20 cellular contexts compared by ENCODE assay signal in the genomic region with DNA sequence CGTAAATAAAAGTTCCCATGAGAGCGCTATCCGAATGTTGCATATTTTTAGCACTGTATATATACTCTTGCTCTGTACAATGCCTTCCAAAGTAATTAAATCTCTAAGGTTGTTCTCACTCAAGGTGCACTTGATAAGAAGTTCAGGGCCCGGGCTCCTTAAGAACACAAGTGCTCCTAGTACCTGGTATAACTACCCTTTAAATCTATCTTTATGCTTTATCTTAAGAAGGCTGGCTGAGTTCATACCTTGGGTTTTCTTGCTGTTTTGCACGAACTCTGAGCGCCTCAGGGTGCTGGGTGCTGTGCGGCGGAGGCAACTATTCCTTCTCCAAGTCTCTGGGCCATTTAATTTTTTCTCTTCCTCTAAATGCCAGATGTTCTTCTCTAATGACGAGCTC.
DNase-seq lines count a peak whose midpoint lies in the region; ATAC-seq, FAIRE-seq and TF ChIP-seq lines count a peak whose summit lies in the region.
"Had no signal": no experiment of that assay in that cellular context is flagged by ENCODE, and none has a peak within 500 bp of the region (broad histone marks: within the 10 kb centered on the region; RNA-seq: fewer than 3 reads in every experiment).

No MANE protein-coding gene starts in this region.

- POLR2A ChIA-PET in A549 (lab: Yijun Ruan, JAX), result interaction anchor here (2.3 kb wide), 1 partner anchor 11 kb away, joined by 13 read pairs; no protein-coding TSS in a partner anchor

- no peaks in the 10 kb centered on the region for H3K9me3 ChIP-seq in A549
- no peaks in the 10 kb centered on the region for H3K9me3 ChIP-seq in RWPE2 (ENCODE audit: severe bottlenecking)
- H3K9me3 ChIP-seq in pancreas, result no peaks in the 10 kb centered on the region
- H3K9me3 ChIP-seq: HAP-1 had no signal

- peak overlapping the region; percentile 42 for H3K4me3 ChIP-seq in A549
- H3K4me3 ChIP-seq in RWPE2 (ENCODE audit: severe bottlenecking), result peak overlapping the region; percentile 39
- H3K4me3 ChIP-seq in kidney epithelial cell (ENCODE audit: low read depth, low read length), result peak overlapping the region; percentile 45
- H3K4me3 ChIP-seq in pancreas, result peak overlapping the region; percentile 21 to 50 (median 38)
- H3K4me3 ChIP-seq: HAP-1 had no signal

- intact Hi-C loops in pancreas (cut with DNase I), result no loop called here

- H3K4me2 ChIP-seq in A549, result peak overlapping the region; percentile 92

- no peaks in the 10 kb centered on the region for H3K27me3 ChIP-seq in RWPE2 (ENCODE audit: insufficient read depth, poor library complexity, severe bottlenecking)
- H3K27me3 ChIP-seq in kidney epithelial cell (ENCODE audit: control insufficient read depth, insufficient read depth, low read length), result no peaks in the 10 kb centered on the region
- no peaks in the 10 kb centered on the region for H3K27me3 ChIP-seq in pancreas

- peak overlapping the region; percentile 84 for H3K27ac ChIP-seq in A549
- peak overlapping the region; percentile 97 for H3K27ac ChIP-seq in RWPE2 (ENCODE audit: poor library complexity, severe bottlenecking)
- H3K27ac ChIP-seq in pancreas, result peak overlapping the region; percentile 78 to 95 (median 86)

- FAIRE-seq in A549 (lab: Jason Lieb, UNC) (no peak), pancreas (lab: Jason Lieb, UNC) (no peak)
- FAIRE-seq: colon, urothelium cell line had no signal

- TF ChIP-seq POLR2A in A549 (IDR thresholded peaks at IDR 0.05; ENCODE audit: low read length), result no peak

- no peak for ATAC-seq in A549
- ATAC-seq in RWPE2 (ENCODE audit: low read depth), result no peak
- ATAC-seq in pancreas, result peak in 2 of 4 donors; percentile 6 to 7
- no peak for ATAC-seq in HG03045 (IDR thresholded peaks at IDR 0.05; ENCODE audit: unreplicated experiment)
- ATAC-seq: activated naive CD4-positive, alpha-beta T cell treated with anti-CD3 and anti-CD28 coated beads, Interleukin-2, amount 50 U/mL, for 72 hours had no signal

- CTCF ChIA-PET in A549 (lab: Yijun Ruan, JAX), result interaction anchor here (1.4 to 2.1 kb wide), 3 partner anchors 23 to 116 kb away, joined by 3 to 9 read pairs (median 3); no protein-coding TSS in a partner anchor

- TF ChIP-seq EP300 in A549 (IDR thresholded peaks at IDR 0.05), result no peak

- DNase-seq in A549 (ENCODE audit: low read depth in 1 of 2, low spot score in 1 of 2) (no peak), RWPE2 (ENCODE audit: low spot score) (no peak), kidney epithelial cell (ENCODE audit: low read depth) (no peak), pancreas (no peak), A172 (ENCODE audit: low spot score) (no peak), RKO (ENCODE audit: low spot score) (no peak)
- no peak for DNase-seq in activated naive CD4-positive, alpha-beta T cell treated with Interleukin-2 at 50 U/mL for 16 hours
- DNase-seq: activated CD4-positive, alpha-beta T cell treated with anti-CD3 and anti-CD28 coated beads for 1 hour; activated CD8-positive, alpha-beta memory T cell treated with anti-CD3 and anti-CD28 coated beads for 24 hours; activated T-cell treated with anti-CD3 and anti-CD28 coated beads, Interleukin-2, amount 50 U/mL, for 48 hours; hippocampal formation; NCI-H1436; nucleus accumbens; RPMI8226; stimulated activated CD4-positive, alpha-beta T cell treated with anti-CD3 and anti-CD28 coated beads, Interleukin-2, amount 100 ng/mL, for 24 hours had no signal

- TF ChIP-seq CTCF in A549 (IDR thresholded peaks at IDR 0.05), result no peak
- no peak for TF ChIP-seq CTCF in RWPE2 (IDR thresholded peaks at IDR 0.05; ENCODE audit: poor library complexity, severe bottlenecking)
- no peak for TF ChIP-seq CTCF in kidney epithelial cell (IDR thresholded peaks at IDR 0.05; ENCODE audit: insufficient read depth, low read length, poor library complexity, severe bottlenecking)
- TF ChIP-seq CTCF in pancreas (IDR thresholded peaks at IDR 0.05), result no peak

- H3K36me3 ChIP-seq in RWPE2 (ENCODE audit: low read depth) (peaks cover 13% of the 10 kb centered on the region), kidney epithelial cell (ENCODE audit: control insufficient read depth, insufficient read depth, low read length) (no peaks in the 10 kb centered on the region), pancreas (no peaks in the 10 kb centered on the region)
- H3K36me3 ChIP-seq: HAP-1 had no signal

- no peak for TF ChIP-seq RAD21 in A549 (conservative IDR thresholded peaks at IDR 0.05 in 1 of 2, IDR thresholded peaks at IDR 0.05 in 1 of 2)

- 67% methylated on average over 9 of the region's 9 CpGs for WGBS in A549 (ENCODE audit: missing lambda C conversion rate)
- WGBS in pancreas, 2 donors, result 14 to 16% methylated on average over 9 of the region's 9 CpGs

- H3K4me1 ChIP-seq in A549, result peaks cover 75% of the 10 kb centered on the region
- H3K4me1 ChIP-seq in RWPE2 (ENCODE audit: insufficient read depth, poor library complexity, severe bottlenecking), result peaks cover 52% of the 10 kb centered on the region
- peaks cover 12 to 30% (median 19%) of the 10 kb centered on the region in 3 donors for H3K4me1 ChIP-seq in pancreas

TF ChIP-seq in A549, 52 proteins besides CTCF, POLR2A, EP300 and RAD21:
- TF ChIP-seq CHD2 (IDR thresholded peaks at IDR 0.05; ENCODE audit: low read length, partially characterized antibody) (no peak), ZFP36 (IDR thresholded peaks at IDR 0.05; ENCODE audit: borderline replicate concordance, partially characterized antibody) (no peak), HOXB13 (CRISPR knock-in tag; IDR thresholded peaks at IDR 0.05; ENCODE audit: low read depth) (no peak), HEYL (CRISPR knock-in tag; IDR thresholded peaks at IDR 0.05) (no peak)
